Comparison of ENCODE assay signal across 16 cellular contexts in the genomic region with DNA sequence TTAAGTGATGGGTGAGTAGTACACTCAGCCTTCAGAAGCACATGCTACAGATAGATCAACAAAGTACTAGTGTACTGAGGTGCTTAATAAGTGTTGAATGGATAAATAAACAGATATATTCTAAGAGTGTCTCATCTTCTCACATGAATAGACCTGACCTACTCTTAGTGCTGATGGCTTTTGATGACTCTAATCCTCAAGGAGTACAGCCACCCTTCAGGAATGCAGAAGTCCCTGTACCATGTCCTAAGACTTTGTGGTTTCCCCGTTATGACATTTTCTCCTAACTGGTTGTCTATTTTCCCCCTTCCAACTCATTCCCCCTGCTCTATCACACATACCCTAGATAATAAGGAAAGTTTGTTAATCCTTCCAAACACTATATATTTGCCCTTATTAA.
DNase-seq lines count a peak whose midpoint lies in the region; ATAC-seq and TF ChIP-seq lines count a peak whose summit lies in the region.
"Had no signal": no experiment of that assay in that cellular context is flagged by ENCODE, and none has a peak within 500 bp of the region (broad histone marks: within the 10 kb centered on the region; RNA-seq: fewer than 3 reads in every experiment).

No MANE protein-coding gene starts in this region.

- no peak for ATAC-seq in GM21526 (IDR thresholded peaks at IDR 0.05; ENCODE audit: low FRiP score, unreplicated experiment)
- ATAC-seq in HG02870 (IDR thresholded peaks at IDR 0.05; ENCODE audit: unreplicated experiment): no peak
- ATAC-seq: HCT116, T-helper 17 cell had no signal

- no peak for TF ChIP-seq CTCF in epithelial cell of esophagus (IDR thresholded peaks at IDR 0.05; ENCODE audit: insufficient read depth, low read depth, low read length, missing control alignments)

- H3K4me3 ChIP-seq in epithelial cell of esophagus (ENCODE audit: low read length): no peak overlapping the region
- H3K4me3 ChIP-seq: SJCRH30 had no signal

- DNase-seq in EH (ENCODE audit: low read depth) (peak; percentile 9), LHCN-M2 (ENCODE audit: low read depth) (peak; percentile 34), epithelial cell of esophagus (ENCODE audit: low read depth) (peak; percentile 55), kidney tubule cell (ENCODE audit: low spot score) (peak; percentile 95), NCI-H446 (lab: John Stamatoyannopoulos, UW) (no peak), HuH-7 (ENCODE audit: low spot score) (no peak)
- DNase-seq: CD4-positive, alpha-beta memory T cell; NCI-H187 treated with DMSO at 0.1 percent for 48 hours; NCI-H2171; NCI-H446 treated with DMSO at 0.1 percent for 48 hours; NCI-H748 treated with DMSO at 0.1 percent for 48 hours; SJCRH30; T-helper 17 cell had no signal

Comparison
In these comparisons a context has a peak if more than half of its experiments do, and no peak if none do; other contexts are left out.
1. DNase-seq: peak in EH (single experiment), LHCN-M2 (single experiment), epithelial cell of esophagus (single experiment) and kidney tubule cell (single experiment); none in NCI-H446 (0 of 2) and HuH-7 (single experiment).